In the genomic region with DNA sequence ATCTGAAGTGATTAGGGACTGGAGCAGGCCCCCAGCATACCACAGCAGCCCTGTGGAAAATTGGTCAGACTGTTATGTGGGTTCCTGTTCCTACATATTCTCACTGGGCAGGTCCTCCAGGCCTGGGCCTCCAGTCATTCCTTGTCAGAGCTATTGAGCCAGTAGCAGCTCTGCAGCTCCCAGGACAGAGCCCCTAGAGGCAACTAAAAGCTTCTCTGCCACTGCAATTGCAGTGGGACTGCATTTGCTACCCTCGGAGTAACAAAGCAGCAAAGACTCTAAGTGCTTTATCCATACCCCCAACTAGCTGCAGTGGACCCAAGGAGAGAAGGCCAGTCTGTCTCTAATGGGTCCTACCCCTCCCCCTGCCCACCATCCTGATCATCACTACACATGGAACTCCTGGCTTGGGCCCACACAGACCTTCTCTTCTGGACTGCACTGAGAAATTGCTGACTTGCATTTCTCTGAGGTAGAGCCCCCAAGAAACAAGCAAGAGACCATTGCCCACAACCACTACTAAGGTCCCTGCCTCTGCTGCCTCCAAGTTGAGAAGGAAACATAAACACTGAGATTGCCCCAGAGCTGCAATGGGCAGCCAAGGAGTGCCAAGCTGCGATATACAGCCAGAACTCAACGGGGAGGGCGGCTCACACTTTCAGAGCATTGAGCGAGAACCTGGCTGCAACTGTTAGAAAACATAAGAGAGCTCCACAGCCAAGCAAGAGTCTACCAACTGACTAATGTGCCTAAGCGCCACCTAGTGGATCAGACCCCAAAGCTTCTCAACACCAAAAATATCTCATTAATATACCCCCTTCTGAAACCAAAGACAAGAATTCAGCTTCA, we compare ENCODE assay signal across 8 cellular contexts.
DNase-seq lines count a peak whose midpoint lies in the region; ATAC-seq and TF ChIP-seq lines count a peak whose summit lies in the region.

No MANE protein-coding gene starts in this region.

- no peaks in the 10 kb centered on the region for H3K36me3 Mint-ChIP-seq in WTC11

- TF ChIP-seq POLR2A in esophagus muscularis mucosa (IDR thresholded peaks at IDR 0.05; ENCODE audit: low read depth): no peak

- H3K4me3 Mint-ChIP-seq in WTC11: no peak overlapping the region

- TF ChIP-seq CTCF in WTC11 (IDR thresholded peaks at IDR 0.05): peak; percentile 46
- TF ChIP-seq CTCF in esophagus muscularis mucosa (IDR thresholded peaks at IDR 0.05): no peak

- CTCF ChIA-PET in WTC11 (lab: Charles Lee): interaction anchor here (0.6 to 1.5 kb wide), 22 partner anchors 9 to 1060 kb away, joined by 3 to 8 read pairs (median 3); partner anchors contain the start of gene NDST4

- no peak for TF ChIP-seq EP300 in esophagus muscularis mucosa (IDR thresholded peaks at IDR 0.05)

- 46% methylated on average over 6 of the region's 6 CpGs for WGBS in esophagus muscularis mucosa

- no peaks in the 10 kb centered on the region for H3K36me3 ChIP-seq in esophagus muscularis mucosa

- H3K4me3 ChIP-seq in esophagus muscularis mucosa: no peak overlapping the region

- POLR2A ChIA-PET in WTC11 (lab: Charles Lee): interaction anchor here (0.9 kb wide), 1 partner anchor 298 kb away, joined by 3 read pairs; no protein-coding TSS in a partner anchor

- H3K4me1 Mint-ChIP-seq in WTC11: peaks cover 3% of the 10 kb centered on the region; the same call in 1 of the 2 replicates

- no peaks in the 10 kb centered on the region for H3K27me3 Mint-ChIP-seq in WTC11 (ENCODE audit: low read depth)

- no peaks in the 10 kb centered on the region for H3K27me3 ChIP-seq in esophagus muscularis mucosa

- H3K27ac Mint-ChIP-seq in WTC11: no peak overlapping the region

- H3K9me3 Mint-ChIP-seq in WTC11: no peaks in the 10 kb centered on the region; the same call in 1 of the 2 replicates

- no peaks in the 10 kb centered on the region for H3K4me1 ChIP-seq in esophagus muscularis mucosa

- DNase-seq in Caki2 (ENCODE audit: low read depth) (peak; percentile 13), NCI-H1694 (lab: John Stamatoyannopoulos, UW) (peak; percentile 16), WTC11 (ENCODE audit: low spot score) (peak; percentile 69), left kidney (ENCODE audit: low read depth, low spot score) (peak; percentile 79), esophagus muscularis mucosa (ENCODE audit: extremely low spot score) (no peak)

- no peak overlapping the region for H3K27ac ChIP-seq in esophagus muscularis mucosa (replicated peaks in 1 of 4)

- intact Hi-C loops in esophagus muscularis mucosa (cut with DNase I): no loop called here

- ATAC-seq in GM18873 (IDR thresholded peaks at IDR 0.05; ENCODE audit: low FRiP score, unreplicated experiment): peak; percentile 82
- ATAC-seq in HG03025 (IDR thresholded peaks at IDR 0.05; ENCODE audit: low FRiP score, unreplicated experiment): peak; percentile 82
- peak; percentile 97 for ATAC-seq in WTC11
- no peak for ATAC-seq in HG02840 (IDR thresholded peaks at IDR 0.05; ENCODE audit: low FRiP score, unreplicated experiment)

- in situ Hi-C loops in Caki2 (cut with HindIII; ENCODE audit: low pct_unique_long_range_greater_than_20kb, low sequenced_read_pairs): no loop called here

- H3K9me3 ChIP-seq in esophagus muscularis mucosa: no peaks in the 10 kb centered on the region

TF ChIP-seq in WTC11, 78 proteins besides CTCF, POLR2A, EP300 and RAD21:
- TF ChIP-seq, protein P1, sequence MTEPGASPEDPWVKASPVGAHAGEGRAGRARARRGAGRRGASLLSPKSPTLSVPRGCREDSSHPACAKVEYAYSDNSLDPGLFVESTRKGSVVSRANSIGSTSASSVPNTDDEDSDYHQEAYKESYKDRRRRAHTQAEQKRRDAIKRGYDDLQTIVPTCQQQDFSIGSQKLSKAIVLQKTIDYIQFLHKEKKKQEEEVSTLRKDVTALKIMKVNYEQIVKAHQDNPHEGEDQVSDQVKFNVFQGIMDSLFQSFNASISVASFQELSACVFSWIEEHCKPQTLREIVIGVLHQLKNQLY (CRISPR knock-in tag; IDR thresholded peaks at IDR 0.05): no peak
- TF ChIP-seq ZNF396 (CRISPR knock-in tag; IDR thresholded peaks at IDR 0.05; ENCODE audit: borderline replicate concordance) (no peak), CDX4 (CRISPR knock-in tag; IDR thresholded peaks at IDR 0.05; ENCODE audit: borderline replicate concordance) (no peak), JAZF1 (CRISPR knock-in tag; IDR thresholded peaks at IDR 0.05) (no peak), TP53 (CRISPR knock-in tag; IDR thresholded peaks at IDR 0.05) (no peak), USF2 (CRISPR knock-in tag; IDR thresholded peaks at IDR 0.05) (no peak), ZNF219 (CRISPR knock-in tag; IDR thresholded peaks at IDR 0.05; ENCODE audit: borderline replicate concordance) (no peak), ZNF232 (CRISPR knock-in tag; IDR thresholded peaks at IDR 0.05) (no peak), FOXJ3 (CRISPR knock-in tag; IDR thresholded peaks at IDR 0.05; ENCODE audit: borderline replicate concordance) (no peak), ZNF138 (CRISPR knock-in tag; conservative IDR thresholded peaks at IDR 0.05) (no peak), NR3C1 (CRISPR knock-in tag; conservative IDR thresholded peaks at IDR 0.05; ENCODE audit: low read depth) (no peak)
- TF ChIP-seq, protein P2, sequence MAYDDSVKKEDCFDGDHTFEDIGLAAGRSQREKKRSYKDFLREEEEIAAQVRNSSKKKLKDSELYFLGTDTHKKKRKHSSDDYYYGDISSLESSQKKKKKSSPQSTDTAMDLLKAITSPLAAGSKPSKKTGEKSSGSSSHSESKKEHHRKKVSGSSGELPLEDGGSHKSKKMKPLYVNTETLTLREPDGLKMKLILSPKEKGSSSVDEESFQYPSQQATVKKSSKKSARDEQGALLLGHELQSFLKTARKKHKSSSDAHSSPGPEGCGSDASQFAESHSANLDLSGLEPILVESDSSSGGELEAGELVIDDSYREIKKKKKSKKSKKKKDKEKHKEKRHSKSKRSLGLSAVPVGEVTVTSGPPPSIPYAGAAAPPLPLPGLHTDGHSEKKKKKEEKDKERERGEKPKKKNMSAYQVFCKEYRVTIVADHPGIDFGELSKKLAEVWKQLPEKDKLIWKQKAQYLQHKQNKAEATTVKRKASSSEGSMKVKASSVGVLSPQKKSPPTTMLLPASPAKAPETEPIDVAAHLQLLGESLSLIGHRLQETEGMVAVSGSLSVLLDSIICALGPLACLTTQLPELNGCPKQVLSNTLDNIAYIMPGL (CRISPR knock-in tag; IDR thresholded peaks at IDR 0.05): no peak
